ENCODE assay signal across 36 cellular contexts in genomic region chr1:43047135-43047534, GRCh38.
A peak's percentile ranks its signal among the peaks of the same experiment; 100 is the strongest.
DNase-seq lines count a peak whose midpoint lies in the region; ATAC-seq, FAIRE-seq and TF ChIP-seq lines count a peak whose summit lies in the region.
"Had no signal": no experiment of that assay in that cellular context is flagged by ENCODE, and none has a peak within 500 bp of the region (broad histone marks: within the 10 kb centered on the region; RNA-seq: fewer than 3 reads in every experiment).

No MANE protein-coding gene starts in this region.

- no peak overlapping the region for H3K14ac ChIP-seq in trophoblast cell (ENCODE audit: low read length)

- H3K18ac ChIP-seq in trophoblast cell (ENCODE audit: low read length) (no peak overlapping the region), mesendoderm (ENCODE audit: low read length) (no peak overlapping the region)

- H3K27ac ChIP-seq in trophoblast cell (ENCODE audit: low read depth, low read length) (no peak overlapping the region), mesendoderm (ENCODE audit: low read depth, low read length) (no peak overlapping the region)
- H3K27ac ChIP-seq: 22Rv1; A549; BLaER1; BLaER1 treated with 17β-estradiol and CSF1 and Interleukin-3, amounts not matched to agents 10 nM and 100 nM; C4-2B had no signal

- FAIRE-seq in urothelium cell line (lab: Jason Lieb, UNC) (peak; percentile 37), GM12891 (lab: Jason Lieb, UNC) (no peak)
- FAIRE-seq: A204.1, A549, D721Med had no signal

- peak overlapping the region; percentile 23 for H2BK12ac ChIP-seq in trophoblast cell (ENCODE audit: low read length)

- H4K8ac ChIP-seq in trophoblast cell (ENCODE audit: low read depth, low read length) (no peak overlapping the region), mesendoderm (ENCODE audit: low read depth, low read length) (no peak overlapping the region)

- H3K4me1 Mint-ChIP-seq in Caco-2 (ENCODE audit: low read depth, unreplicated experiment), result peaks cover 44% of the 10 kb centered on the region
- peaks cover 5% of the 10 kb centered on the region for H3K4me1 Mint-ChIP-seq in activated T-helper 17 cell treated with anti-CD3 and anti-CD28 coated beads, Interleukin-2, amount 50 U/mL, for 72 hours

- H2BK15ac ChIP-seq in mesendoderm (replicated peaks; ENCODE audit: low read depth), result no peak overlapping the region

- H3K79me2 ChIP-seq in trophoblast cell (ENCODE audit: control insufficient read depth, insufficient read depth, low read length, poor library complexity) (no peaks in the 10 kb centered on the region), mesendoderm (ENCODE audit: control insufficient read depth, insufficient read depth, low read length) (no peaks in the 10 kb centered on the region)

- H3K4ac ChIP-seq in trophoblast cell (ENCODE audit: low read depth, low read length) (no peak overlapping the region), mesendoderm (ENCODE audit: low read depth, low read length) (no peak overlapping the region)

- peaks cover 72% of the 10 kb centered on the region for H3K4me1 ChIP-seq in Caco-2
- peaks cover 13 to 20% of the 10 kb centered on the region in 2 experiments for H3K4me1 ChIP-seq in trophoblast cell (ENCODE audit: control insufficient read depth in 1 of 2, insufficient read depth in 2 of 2, low read length in 2 of 2)
- H3K4me1 ChIP-seq in mesendoderm (ENCODE audit: control insufficient read depth, low read depth, low read length), result no peaks in the 10 kb centered on the region

- H4K91ac ChIP-seq in trophoblast cell (ENCODE audit: low read depth, low read length), result no peak overlapping the region

- no peak for TF ChIP-seq POLR2A in GM12891 (IDR thresholded peaks at IDR 0.05; ENCODE audit: low read depth, low read length)

- no peaks in the 10 kb centered on the region for H3K9me3 ChIP-seq in Caco-2
- peaks cover 6% of the 10 kb centered on the region for H3K9me3 ChIP-seq in trophoblast cell (ENCODE audit: insufficient read depth, low read depth, low read length)
- H3K9me3 ChIP-seq: A549, BE2C, BLaER1 had no signal

- ATAC-seq in activated T-helper 17 cell treated with anti-CD3 and anti-CD28 coated beads, Interleukin-2, amount 50 U/mL, for 72 hours (replicated peaks), result peak; percentile 69
- ATAC-seq: A549; CD8-positive, alpha-beta T cell had no signal

- H3K56ac ChIP-seq in mesendoderm (ENCODE audit: low read length), result no peak overlapping the region

- no TSS peak for BruUV-seq in Caco-2 (replicated peaks; lab: Mats Ljungman, UMichigan)

- no peak overlapping the region for H3K4me2 ChIP-seq in trophoblast cell (ENCODE audit: low read length)
- H3K4me2 ChIP-seq in mesendoderm (ENCODE audit: low read length), result no peak overlapping the region
- H3K4me2 ChIP-seq: A549, BLaER1 had no signal

- H4K12ac ChIP-seq in trophoblast cell (ENCODE audit: low read depth, low read length), result no peak overlapping the region

- peaks cover 5% of the 10 kb centered on the region for H3K36me3 Mint-ChIP-seq in Caco-2 (ENCODE audit: insufficient read depth, unreplicated experiment)
- no peaks in the 10 kb centered on the region for H3K36me3 Mint-ChIP-seq in activated T-helper 17 cell treated with anti-CD3 and anti-CD28 coated beads, Interleukin-2, amount 50 U/mL, for 72 hours (ENCODE audit: low read depth)
- H3K36me3 Mint-ChIP-seq: CD14-positive monocyte; CD4-positive, alpha-beta memory T cell; CD4-positive, CD25-positive, alpha-beta regulatory T cell; CD8-positive, alpha-beta memory T cell; CD8-positive, alpha-beta T cell had no signal

- CTCF ChIA-PET in Caco-2 (lab: Charles Lee), result no interaction called here

- H3K4me3 ChIP-seq in Caco-2 (ENCODE audit: low read depth, low read length) (no peak overlapping the region), trophoblast cell (ENCODE audit: low read depth, low read length) (no peak overlapping the region), mesendoderm (ENCODE audit: low read length) (no peak overlapping the region)
- H3K4me3 ChIP-seq: A549; BLaER1; BLaER1 treated with 17β-estradiol and CSF1 and Interleukin-3, amounts not matched to agents 10 nM and 100 nM had no signal

- H2BK5ac ChIP-seq in trophoblast cell (ENCODE audit: low read depth, low read length, poor library complexity) (no peak overlapping the region), mesendoderm (ENCODE audit: low read length) (no peak overlapping the region)

- no peak for TF ChIP-seq CTCF in Caco-2 (IDR thresholded peaks at IDR 0.05; ENCODE audit: insufficient read depth in 1 of 2, low read depth in 1 of 2, low read length in 1 of 2, severe bottlenecking in 1 of 2, unreplicated experiment in 1 of 2)

- H3K36me3 ChIP-seq in Caco-2 (ENCODE audit: control insufficient read depth, insufficient read depth, low read length) (no peaks in the 10 kb centered on the region), trophoblast cell (ENCODE audit: control insufficient read depth in 1 of 2, insufficient read depth in 2 of 2, low read length in 2 of 2) (no peaks in the 10 kb centered on the region), mesendoderm (ENCODE audit: control insufficient read depth, insufficient read depth, low read length) (no peaks in the 10 kb centered on the region)
- H3K36me3 ChIP-seq: BE2C; BLaER1; BLaER1 treated with 17β-estradiol and CSF1 and Interleukin-3, amounts not matched to agents 10 nM and 100 nM had no signal

- no peak overlapping the region for H3K4me3 Mint-ChIP-seq in Caco-2 (ENCODE audit: unreplicated experiment)
- H3K4me3 Mint-ChIP-seq in activated T-helper 17 cell treated with anti-CD3 and anti-CD28 coated beads, Interleukin-2, amount 50 U/mL, for 72 hours, result peak overlapping the region; percentile 37
- H3K4me3 Mint-ChIP-seq: B cell; CD14-positive monocyte; CD4-positive, alpha-beta memory T cell; CD4-positive, alpha-beta T cell; CD4-positive, CD25-positive, alpha-beta regulatory T cell; CD8-positive, alpha-beta memory T cell; CD8-positive, alpha-beta T cell had no signal

- H3K27ac Mint-ChIP-seq in Caco-2 (ENCODE audit: unreplicated experiment), result peak overlapping the region; percentile 48
- peak overlapping the region; percentile 51 for H3K27ac Mint-ChIP-seq in activated T-helper 17 cell treated with anti-CD3 and anti-CD28 coated beads, Interleukin-2, amount 50 U/mL, for 72 hours
- H3K27ac Mint-ChIP-seq: B cell; CD14-positive monocyte; CD4-positive, alpha-beta memory T cell; CD4-positive, alpha-beta T cell; CD4-positive, CD25-positive, alpha-beta regulatory T cell; CD8-positive, alpha-beta memory T cell; CD8-positive, alpha-beta T cell had no signal

- intact Hi-C loops in Caco-2 (cut with micrococcal nuclease; ENCODE audit: unreplicated experiment), result no loop called here

- no CpG with 5 or more reads among the region's 1 CpG for WGBS in trophoblast cell (ENCODE audit: extremely low coverage, insufficient coverage, insufficient read length)
- WGBS in mesendoderm (ENCODE audit: extremely low coverage, insufficient coverage, low lambda C conversion rate), result no CpG with 5 or more reads among the region's 1 CpG

- H4K5ac ChIP-seq in mesendoderm (ENCODE audit: low read length), result no peak overlapping the region

- H3K9ac ChIP-seq in trophoblast cell (ENCODE audit: low read length) (no peak overlapping the region), mesendoderm (ENCODE audit: low read length) (no peak overlapping the region)
- H3K9ac ChIP-seq: BLaER1; BLaER1 treated with 17β-estradiol and CSF1 and Interleukin-3, amounts not matched to agents 10 nM and 100 nM had no signal

- H3K79me1 ChIP-seq in trophoblast cell (ENCODE audit: low read length) (peaks cover 12% of the 10 kb centered on the region), mesendoderm (ENCODE audit: low read length) (no peaks in the 10 kb centered on the region)

- H2AFZ ChIP-seq in trophoblast cell (ENCODE audit: insufficient read depth, low read length, poor library complexity), result no peak overlapping the region

- no peaks in the 10 kb centered on the region for H3K27me3 ChIP-seq in Caco-2 (replicated peaks; ENCODE audit: control insufficient read depth, insufficient read depth, low read length)
- no peaks in the 10 kb centered on the region for H3K27me3 ChIP-seq in trophoblast cell (ENCODE audit: insufficient read depth, low read length)
- H3K27me3 ChIP-seq in mesendoderm (ENCODE audit: insufficient read depth, low read length, poor library complexity), result no peaks in the 10 kb centered on the region
- H3K27me3 ChIP-seq: BE2C; BLaER1; BLaER1 treated with 17β-estradiol and CSF1 and Interleukin-3, amounts not matched to agents 10 nM and 100 nM had no signal

- POLR2A ChIA-PET in Caco-2 (lab: Charles Lee), result no interaction called here

- H2AK5ac ChIP-seq in trophoblast cell (ENCODE audit: low read length) (no peak overlapping the region), mesendoderm (ENCODE audit: low read length) (no peak overlapping the region)

- DNase-seq in Caco-2, result no peak
- no peak for DNase-seq in trophoblast cell
- DNase-seq in urothelium cell line (ENCODE audit: low spot score), result no peak
- DNase-seq in stimulated activated CD4-positive, alpha-beta T cell treated with anti-CD3 and anti-CD28 coated beads, Interleukin-4, amount 100 ng/mL, for 1 hour, result no peak
- no peak for DNase-seq in mesendoderm
- no peak for DNase-seq in NCI-H1436 (lab: John Stamatoyannopoulos, UW)
- no peak for DNase-seq in GM12891 (ENCODE audit: insufficient read length, low spot score)
- DNase-seq: 8988T; ACHN; AML-193; BE2C; C1 segment of cervical spinal cord; Calu3; CD4-positive, alpha-beta memory T cell; CD4-positive, alpha-beta T cell; CD4-positive, CD25-positive, alpha-beta regulatory T cell; CD8-positive, alpha-beta memory T cell; CD8-positive, alpha-beta T cell; COR-L47; DMS 273 treated with DMSO at 0.1 percent for 48 hours; DMS153; DMS53; DMS79; DMS79 treated with DMSO at 0.1 percent for 48 hours; DND-41; EL had no signal

- H3K23ac ChIP-seq in trophoblast cell (ENCODE audit: low read length) (no peak overlapping the region), mesendoderm (ENCODE audit: low read length) (no peak overlapping the region)

- H3K9me3 Mint-ChIP-seq in Caco-2 (ENCODE audit: unreplicated experiment), result no peaks in the 10 kb centered on the region
- no peaks in the 10 kb centered on the region for H3K9me3 Mint-ChIP-seq in activated T-helper 17 cell treated with anti-CD3 and anti-CD28 coated beads, Interleukin-2, amount 50 U/mL, for 72 hours
- H3K9me3 Mint-ChIP-seq: CD14-positive monocyte; CD4-positive, alpha-beta memory T cell; CD4-positive, alpha-beta T cell; CD4-positive, CD25-positive, alpha-beta regulatory T cell; CD8-positive, alpha-beta memory T cell; CD8-positive, alpha-beta T cell had no signal

- peak overlapping the region; percentile 35 for H2BK120ac ChIP-seq in trophoblast cell (ENCODE audit: insufficient read depth, low read length, poor library complexity)
- no peak overlapping the region for H2BK120ac ChIP-seq in mesendoderm (ENCODE audit: low read depth, low read length)

- H3K27me3 Mint-ChIP-seq in Caco-2 (ENCODE audit: insufficient read depth, unreplicated experiment), result no peaks in the 10 kb centered on the region
- no peaks in the 10 kb centered on the region for H3K27me3 Mint-ChIP-seq in activated T-helper 17 cell treated with anti-CD3 and anti-CD28 coated beads, Interleukin-2, amount 50 U/mL, for 72 hours
- H3K27me3 Mint-ChIP-seq: CD4-positive, alpha-beta memory T cell; CD4-positive, alpha-beta T cell; CD8-positive, alpha-beta memory T cell had no signal

TF ChIP-seq in GM12891, 5 proteins besides CTCF, POLR2A, EP300 and RAD21 (continues in another document):
- TF ChIP-seq POLR2AphosphoS5 (IDR thresholded peaks at IDR 0.05; ENCODE audit: low read depth, low read length), result no peak
- TF ChIP-seq POU2F2 (IDR thresholded peaks at IDR 0.05; ENCODE audit: low read depth, low read length), result no peak
- TF ChIP-seq PAX5 (IDR thresholded peaks at IDR 0.05; ENCODE audit: insufficient read depth, low read length, severe bottlenecking), result no peak
